ENCODE assay signal across 12 cellular contexts in the genomic region with DNA sequence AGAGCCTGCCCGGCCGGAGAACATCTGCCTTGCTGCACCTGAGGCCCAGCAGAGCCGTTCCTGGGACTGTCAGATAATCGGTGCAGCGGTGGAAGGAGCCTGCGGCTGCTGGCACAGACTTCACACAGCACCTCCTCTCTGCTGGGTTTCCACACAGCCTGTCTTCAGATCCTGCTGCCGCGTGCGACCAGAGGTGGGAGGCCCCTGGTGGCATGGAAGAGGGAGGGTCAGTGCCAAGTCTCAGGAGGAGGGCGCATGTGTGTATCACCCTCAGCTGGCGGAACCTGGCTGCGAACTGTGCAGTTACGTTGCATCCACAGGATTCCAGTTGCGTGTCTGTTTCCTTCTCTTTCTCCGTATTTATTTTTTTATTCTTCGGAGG. TPM values are rescaled to one million over a fixed set of nuclear protein-coding genes. Genes with fewer than 3 reads are reported as not detected.
DNase-seq lines count a peak whose midpoint lies in the region; TF ChIP-seq lines count a peak whose summit lies in the region.
"Had no signal": no experiment of that assay in that cellular context is flagged by ENCODE, and none has a peak within 500 bp of the region (broad histone marks: within the 10 kb centered on the region; RNA-seq: fewer than 3 reads in every experiment).

No MANE protein-coding gene starts in this region.

- H3K36me3 Mint-ChIP-seq in endodermal cell (ENCODE audit: low read depth), result peaks cover 20% of the 10 kb centered on the region

- H3K9me3 Mint-ChIP-seq in endodermal cell, result no peaks in the 10 kb centered on the region

- CTCF ChIA-PET in HEK293T (lab: Yijun Ruan, JAX), result interaction anchor here (1.6 kb wide), 1 partner anchor 46 kb away, joined by 4 read pairs; the partner anchor contains the start of gene PSMD11

- H3K27me3 ChIP-seq in BE2C (no peaks in the 10 kb centered on the region), endodermal cell (ENCODE audit: control insufficient read depth, insufficient read depth, low read length, poor library complexity, severe bottlenecking) (no peaks in the 10 kb centered on the region), HAP-1 (ENCODE audit: low read depth) (no peaks in the 10 kb centered on the region)

- H3K4me1 ChIP-seq in BE2C (no peaks in the 10 kb centered on the region; the same call in 1 of the 2 replicates), endodermal cell (ENCODE audit: control insufficient read depth, insufficient read depth, low read length) (peaks cover 13% of the 10 kb centered on the region), HAP-1 (peaks cover 8% of the 10 kb centered on the region)

- no peak overlapping the region for H3K27ac ChIP-seq in endodermal cell (ENCODE audit: low read depth, low read length)
- H3K27ac ChIP-seq: epithelial cell of prostate had no signal

- H3K9me3 ChIP-seq in BE2C (no peaks in the 10 kb centered on the region), endodermal cell (ENCODE audit: control insufficient read depth, low read length) (no peaks in the 10 kb centered on the region), HAP-1 (no peaks in the 10 kb centered on the region)

- TF ChIP-seq CTCF in BE2C (IDR thresholded peaks at IDR 0.05; ENCODE audit: low read depth, low read length), result no peak
- peak; percentile 23 for TF ChIP-seq CTCF in endodermal cell (conservative IDR thresholded peaks at IDR 0.05)

- H3K36me3 ChIP-seq in BE2C, result peaks cover 4% of the 10 kb centered on the region
- H3K36me3 ChIP-seq in endodermal cell (ENCODE audit: control insufficient read depth, insufficient read depth, low read length), result peaks cover 18% of the 10 kb centered on the region
- peaks cover 15% of the 10 kb centered on the region for H3K36me3 ChIP-seq in HAP-1 (replicated peaks)

- in situ Hi-C loops in HAP-1 (cut with MboI; ENCODE audit: low sequenced_read_pairs), result no loop called here

- peak overlapping the region; percentile 74 for H3K4me3 Mint-ChIP-seq in endodermal cell

- peaks cover 39% of the 10 kb centered on the region for H3K4me1 Mint-ChIP-seq in endodermal cell

- POLR2A ChIA-PET in HEK293T (lab: Yijun Ruan, JAX), result interaction anchor here (1.4 kb wide), 1 partner anchor 45 kb away, joined by 3 read pairs; no protein-coding TSS in a partner anchor

- DNase-seq in BE2C (peak; percentile 21), RPMI7951 (ENCODE audit: low read depth) (peak; percentile 43), endodermal cell (peak; percentile 70), HEK293T (ENCODE audit: extremely low spot score) (no peak), SKM-1 (lab: John Stamatoyannopoulos, UW; ENCODE audit: unreplicated experiment) (no peak), KG1 (lab: John Stamatoyannopoulos, UW) (no peak), HAP-1 (ENCODE audit: low spot score in 2 of 2) (no peak)
- DNase-seq: activated gamma-delta T cell treated with Interleukin-2 at 50 U/mL for 16 hours, DMS153, islet precursor cell had no signal

- 85 to 89% methylated on average over 10 to 16 of the region's 16 CpGs for WGBS in endodermal cell (ENCODE audit: insufficient coverage in 1 of 2, insufficient read length in 1 of 2), 2 experiments

- no peak overlapping the region for H3K9ac ChIP-seq in endodermal cell (ENCODE audit: extremely low read depth, low read length, poor library complexity, severe bottlenecking)

- no peak overlapping the region for H3K27ac Mint-ChIP-seq in endodermal cell

- H3K27me3 Mint-ChIP-seq in endodermal cell (ENCODE audit: insufficient read depth), result no peaks in the 10 kb centered on the region

- H3K4me3 ChIP-seq in BE2C (ENCODE audit: low read depth, low read length) (no peak overlapping the region), GM08714 (ENCODE audit: low read length) (peak overlapping the region; percentile 59), endodermal cell (ENCODE audit: low read length) (peak overlapping the region; percentile 30), HAP-1 (no peak overlapping the region)

TF ChIP-seq in HEK293T, 16 proteins besides CTCF, POLR2A, EP300 and RAD21:
- TF ChIP-seq FOXA1 (IDR thresholded peaks at IDR 0.05) (no peak), HDGF (IDR thresholded peaks at IDR 0.05; ENCODE audit: borderline replicate concordance) (no peak), LEF1 (IDR thresholded peaks at IDR 0.05; ENCODE audit: borderline replicate concordance) (no peak)

RNA-seq across cellular contexts. Expression of gene CDK5R1, which starts 3.3 kb away (rescaled TPM):
- polyA plus RNA-seq in BE2C (2012; ENCODE audit: insufficient read depth, insufficient read length, low read depth), result 4.5 TPM
- 2.9 and 3.4 TPM in 2 replicates for total RNA-seq in RPMI7951 (2014; rRNA removed; shearing (Covaris generic))
- total RNA-seq in endodermal cell, result 10 to 100 TPM in 1 of 2 donors, 1 to 10 TPM in 1; 9.8 to 10.3 TPM
- polyA plus RNA-seq in endodermal cell (2013, experiment 1 of 2), result 26.6 TPM
- 26.3 TPM for polyA plus RNA-seq in endodermal cell (2013, experiment 2 of 2)

RNA-seq across cellular contexts. Expression of gene PSMD11, which starts 45.8 kb away (rescaled TPM):
- 24.1 TPM for polyA plus RNA-seq in BE2C (2012; ENCODE audit: insufficient read depth, insufficient read length, low read depth)
- 73.9 and 77.9 TPM in 2 replicates for total RNA-seq in RPMI7951 (2014; rRNA removed; shearing (Covaris generic))
- total RNA-seq in endodermal cell, result 100 to 1,000 TPM; 164 to 168 TPM
- polyA plus RNA-seq in endodermal cell (2013, experiment 1 of 2), result 75.7 TPM
- polyA plus RNA-seq in endodermal cell (2013, experiment 2 of 2), result 80.7 TPM

Comparison
In these comparisons a context has a peak if more than half of its experiments do, and no peak if none do; other contexts are left out.
1. DNase-seq: peak in BE2C (single experiment), RPMI7951 (single experiment) and endodermal cell (single experiment); none in HEK293T (single experiment), SKM-1 (single experiment), KG1 (single experiment) and HAP-1 (0 of 2).
2. H3K4me3 ChIP-seq: peak in GM08714 (single experiment) and endodermal cell (single experiment); none in BE2C (single experiment) and HAP-1 (single experiment).